ENCODE assay signal across 8 cellular contexts in the genomic region with DNA sequence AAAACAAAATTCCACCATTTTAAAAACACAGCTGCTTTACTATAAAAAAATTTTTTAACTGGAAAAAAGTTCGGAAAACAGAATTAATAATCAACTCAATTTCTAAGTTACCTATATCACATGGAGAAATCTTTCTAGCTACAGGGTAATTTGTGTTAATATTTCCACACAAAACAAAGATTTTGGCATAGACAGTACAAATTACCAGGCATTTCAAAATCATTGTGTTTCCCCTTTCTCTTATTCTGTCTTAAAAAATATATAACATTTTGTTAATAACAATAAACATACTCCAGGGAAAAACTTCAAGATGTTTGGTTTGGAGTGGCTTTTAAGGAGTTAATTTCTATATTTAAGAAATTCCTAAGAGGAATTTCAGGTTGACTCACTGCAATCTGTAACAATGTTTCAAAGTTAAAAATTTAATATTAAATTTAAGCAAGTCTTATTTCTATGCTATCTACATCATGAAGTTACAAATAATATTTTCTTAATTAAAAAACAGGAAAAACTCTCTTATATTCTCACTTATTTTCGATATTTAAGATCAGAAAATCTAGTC.
DNase-seq lines count a peak whose midpoint lies in the region; ATAC-seq, FAIRE-seq and TF ChIP-seq lines count a peak whose summit lies in the region.

No MANE protein-coding gene starts in this region.

- DNase-seq in heart right ventricle = no peak
- no peak for DNase-seq in left ventricle myocardium superior
- no peak for DNase-seq in body of pancreas
- DNase-seq in memory B cell (ENCODE audit: low spot score in 2 of 2) = no peak
- no peak for DNase-seq in uterus
- no peak for DNase-seq in RPMI8226
- no peak for DNase-seq in SKM-1 (lab: John Stamatoyannopoulos, UW; ENCODE audit: unreplicated experiment)
- DNase-seq in RCC 7860 (ENCODE audit: low spot score) = no peak

- 6 to 9% methylated on average over 2 of the region's 2 CpGs for WGBS in heart right ventricle, 2 donors
- WGBS in body of pancreas, 2 donors = 0 to 1% methylated on average over 2 of the region's 2 CpGs

- peak overlapping the region in 9 of 10 donors; percentile 42 to 66 (median 59) for H3K4me3 ChIP-seq in heart right ventricle
- H3K4me3 ChIP-seq in body of pancreas = peak overlapping the region in 1 of 2 donors; percentile 22
- H3K4me3 ChIP-seq in uterus = peak overlapping the region; percentile 29 to 54

- intact Hi-C loops in heart right ventricle (cut with DNase I) (loop anchor here in 8 of 10 donors (2.0 to 10.0 kb wide), 9 partner anchors 33 to 362 kb away; a partner anchor contains a TSS), left ventricle myocardium superior (cut with micrococcal nuclease) (loop anchor here (5.0 kb wide), 1 partner anchor 33 kb away; no protein-coding TSS in a partner anchor), body of pancreas (cut with DNase I) (no loop called here), uterus (cut with DNase I; ENCODE audit: low total_unique reads) (no loop called here)

- H3K36me3 ChIP-seq in heart right ventricle (peaks cover 0 to 9% (median 0%) of the 10 kb centered on the region in 9 donors), body of pancreas (replicated peaks in 1 of 2; ENCODE audit: insufficient read depth in 1 of 2, low read depth in 2 of 2) (no peaks in the 10 kb centered on the region), uterus (no peaks in the 10 kb centered on the region)

- FAIRE-seq in RCC 7860 (lab: Jason Lieb, UNC) = no peak

- peaks cover 6% of the 10 kb centered on the region for H3K36me3 Mint-ChIP-seq in memory B cell

- H3K27me3 ChIP-seq in heart right ventricle (no peaks in the 10 kb centered on the region), body of pancreas (no peaks in the 10 kb centered on the region), uterus (no peaks in the 10 kb centered on the region)

- H3K4me3 Mint-ChIP-seq in memory B cell = peak overlapping the region; percentile 98

- H3K4me1 ChIP-seq in heart right ventricle (peaks cover 0 to 53% (median 46%) of the 10 kb centered on the region in 9 donors), body of pancreas (peaks cover 23% of the 10 kb centered on the region), uterus (peaks cover 3 to 4% of the 10 kb centered on the region in 2 donors)

- H3K9me3 ChIP-seq in heart right ventricle (no peaks in the 10 kb centered on the region), body of pancreas (no peaks in the 10 kb centered on the region), uterus (no peaks in the 10 kb centered on the region)

- no peaks in the 10 kb centered on the region for H3K27me3 Mint-ChIP-seq in memory B cell

- peak overlapping the region in 9 of 10 donors; percentile 67 to 95 (median 90) for H3K27ac ChIP-seq in heart right ventricle
- H3K27ac ChIP-seq in body of pancreas = peak overlapping the region; percentile 71 to 99 (median 93)
- peak overlapping the region; percentile 90 to 97 for H3K27ac ChIP-seq in uterus

- ATAC-seq in heart right ventricle = no peak
- ATAC-seq in left ventricle myocardium superior = no peak
- no peak for ATAC-seq in body of pancreas
- no peak for ATAC-seq in memory B cell (ENCODE audit: low read depth)

- H3K27ac Mint-ChIP-seq in memory B cell = peak overlapping the region; percentile 90

- no peaks in the 10 kb centered on the region for H3K9me3 Mint-ChIP-seq in memory B cell

- H3K4me1 Mint-ChIP-seq in memory B cell = peaks cover 15% of the 10 kb centered on the region

- TF ChIP-seq CTCF in heart right ventricle (IDR thresholded peaks at IDR 0.05) (no peak), body of pancreas (IDR thresholded peaks at IDR 0.05) (no peak), uterus (IDR thresholded peaks at IDR 0.05) (no peak)

- TF ChIP-seq POLR2A in body of pancreas (IDR thresholded peaks at IDR 0.05) = no peak
- TF ChIP-seq POLR2A in uterus (IDR thresholded peaks at IDR 0.05) = no peak

Comparison
In these comparisons a context has a peak if more than half of its experiments do, and no peak if none do; other contexts are left out.
1. intact Hi-C loops: an anchor here in heart right ventricle (2.0 to 10.0 kb wide) and left ventricle myocardium superior (5.0 kb wide); none called in body of pancreas and uterus.